ENCODE assay signal across 8 cellular contexts in the genomic region with DNA sequence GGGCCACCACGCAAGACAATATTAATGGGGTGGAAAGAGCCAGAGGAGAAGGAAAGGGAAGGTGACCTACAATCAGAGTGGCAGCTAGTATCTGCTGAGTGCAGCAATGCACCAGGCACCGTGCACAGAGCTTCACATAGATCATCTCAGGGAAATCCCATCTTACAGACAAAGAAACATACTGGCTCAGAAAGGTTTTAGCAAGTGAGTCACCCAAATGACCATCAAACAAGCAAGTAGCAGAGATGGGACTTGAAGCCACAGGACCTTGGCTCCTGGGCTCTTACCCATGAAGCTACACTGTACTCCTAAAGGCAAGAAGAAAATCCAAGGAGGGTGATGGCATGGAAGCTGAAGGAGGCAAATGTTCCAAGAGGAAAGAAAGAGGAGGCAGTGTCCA. TPM values are rescaled to one million over a fixed set of nuclear protein-coding genes. Genes with fewer than 3 reads are reported as not detected.
DNase-seq lines count a peak whose midpoint lies in the region; ATAC-seq and TF ChIP-seq lines count a peak whose summit lies in the region.

No MANE protein-coding gene starts in this region.

- TF ChIP-seq CTCF in GM12865 (IDR thresholded peaks at IDR 0.05; ENCODE audit: insufficient read depth, low read depth, low read length, missing control alignments) (no peak), MCF 10A (IDR thresholded peaks at IDR 0.05; ENCODE audit: unreplicated experiment) (no peak), omental fat pad (IDR thresholded peaks at IDR 0.05) (no peak)

- H3K27ac Mint-ChIP-seq in MCF 10A (ENCODE audit: low read depth, unreplicated experiment), result no peak overlapping the region

- in situ Hi-C loops in G401 (cut with HindIII; ENCODE audit: low sequenced_read_pairs), result no loop called here

- no peak overlapping the region for H3K4me3 Mint-ChIP-seq in MCF 10A (ENCODE audit: unreplicated experiment)

- ATAC-seq in HG03064 (IDR thresholded peaks at IDR 0.05; ENCODE audit: low read depth, unreplicated experiment) (peak; percentile 41), omental fat pad (ENCODE audit: low FRiP score) (peak; percentile 25)

- CTCF ChIA-PET in MCF 10A (lab: Yijun Ruan, JAX), result no interaction called here

- H3K36me3 Mint-ChIP-seq in MCF 10A (ENCODE audit: insufficient read depth, unreplicated experiment), result peaks cover 37% of the 10 kb centered on the region

- no TSS peak for BruUV-seq in MCF 10A (replicated peaks; lab: Mats Ljungman, UMichigan)

- POLR2A ChIA-PET in MCF 10A (lab: Yijun Ruan, JAX), result no interaction called here

- DNase-seq in GM12865 (ENCODE audit: low read depth) (peak; percentile 25), MCF 10A (ENCODE audit: unreplicated experiment) (peak; percentile 56), omental fat pad (ENCODE audit: low spot score) (no peak), iPS-NIHi7 (ENCODE audit: extremely low spot score) (no peak), G401 (ENCODE audit: low spot score) (no peak), T1000 (lab: John Stamatoyannopoulos, UW) (no peak)
- no peak for DNase-seq in stimulated activated CD4-positive, alpha-beta T cell treated with anti-CD3 and anti-CD28 coated beads, Interleukin-4, amount 100 ng/mL, for 1 hour

- no peaks in the 10 kb centered on the region for H3K9me3 Mint-ChIP-seq in MCF 10A (ENCODE audit: unreplicated experiment)

- H3K4me1 Mint-ChIP-seq in MCF 10A (ENCODE audit: insufficient read depth, unreplicated experiment), result peaks cover 8% of the 10 kb centered on the region

- no peak overlapping the region for H3K4me3 ChIP-seq in GM12865 (ENCODE audit: low read depth, low read length)

- no peaks in the 10 kb centered on the region for H3K27me3 Mint-ChIP-seq in MCF 10A (ENCODE audit: insufficient read depth, unreplicated experiment)

- intact Hi-C loops in MCF 10A (cut with micrococcal nuclease), result no loop called here

RNA-seq across cellular contexts. Expression of gene ANXA5, which starts 6.8 kb away (rescaled TPM):
- total RNA-seq in MCF 10A (2022) (476 and 566 TPM in 2 replicates), omental fat pad (100 to 1,000 TPM; 319 to 810 (median 629) TPM)
- total RNA-seq in G401 (2014; rRNA removed; shearing (Covaris generic)), result 153 and 171 TPM in 2 replicates

Comparison
In these comparisons a context has a peak if more than half of its experiments do, and no peak if none do; other contexts are left out.
1. DNase-seq: peak in GM12865 (single experiment) and MCF 10A (single experiment); none in omental fat pad (single experiment), iPS-NIHi7 (single experiment), stimulated activated CD4-positive, alpha-beta T cell treated with anti-CD3 and anti-CD28 coated beads, Interleukin-4, amount 100 ng/mL, for 1 hour (single experiment), G401 (single experiment) and T1000 (single experiment).